In the genomic region with DNA sequence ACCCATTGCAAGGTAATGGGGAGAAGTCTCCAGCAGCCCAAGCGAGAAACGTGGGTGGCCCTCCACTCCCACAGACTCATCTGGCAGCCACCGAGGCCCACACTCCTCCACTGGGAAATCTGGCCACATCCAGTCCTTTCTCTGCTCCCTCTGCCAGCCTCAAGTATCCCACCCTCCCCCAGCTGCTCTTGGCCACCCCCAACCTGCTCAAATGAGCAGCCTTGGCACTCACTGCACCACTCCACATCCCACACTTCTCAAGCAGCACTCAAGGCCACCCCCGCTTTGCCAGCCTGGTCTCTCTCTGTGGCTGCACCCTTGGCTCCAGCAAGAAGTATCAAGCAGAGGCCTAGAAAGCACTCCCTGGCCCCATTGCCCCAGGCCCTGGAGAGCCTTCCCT, we compare ENCODE assay signal across 23 cellular contexts. TPM values are rescaled to one million over a fixed set of nuclear protein-coding genes. Genes with fewer than 3 reads are reported as not detected.
DNase-seq lines count a peak whose midpoint lies in the region; ATAC-seq, FAIRE-seq and TF ChIP-seq lines count a peak whose summit lies in the region.
"Had no signal": no experiment of that assay in that cellular context is flagged by ENCODE, and none has a peak within 500 bp of the region (broad histone marks: within the 10 kb centered on the region; RNA-seq: fewer than 3 reads in every experiment).

No MANE protein-coding gene starts in this region.

- H3K27ac Mint-ChIP-seq in glutamatergic neuron (ENCODE audit: unreplicated experiment) = peak overlapping the region; percentile 70
- H3K27ac Mint-ChIP-seq: activated T-helper 2 cell treated with anti-CD3 and anti-CD28 coated beads, Interferon-gamma antibody, Interleukin-2, Interleukin-4, amounts not matched to agents 10 μg/mL and 5 μg/mL and 100 μg/mL, durations not matched to agents 14 hours and 24 hours and 36 hours had no signal

- no peak overlapping the region for H3K27ac ChIP-seq in right atrium auricular region
- H3K27ac ChIP-seq: WERI-Rb-1 had no signal

- peaks cover 2% of the 10 kb centered on the region for H3K9me3 Mint-ChIP-seq in glutamatergic neuron (ENCODE audit: unreplicated experiment)
- H3K9me3 Mint-ChIP-seq: activated T-helper 2 cell treated with anti-CD3 and anti-CD28 coated beads, Interferon-gamma antibody, Interleukin-2, Interleukin-4, amounts not matched to agents 10 μg/mL and 5 μg/mL and 100 μg/mL, durations not matched to agents 14 hours and 24 hours and 36 hours had no signal

- H3K36me3 ChIP-seq in right atrium auricular region = no peaks in the 10 kb centered on the region
- H3K36me3 ChIP-seq: MG63, transverse colon had no signal

- FAIRE-seq in RCC 7860 (lab: Jason Lieb, UNC) = no peak

- no peaks in the 10 kb centered on the region for H3K27me3 ChIP-seq in right atrium auricular region
- H3K27me3 ChIP-seq: MG63, transverse colon had no signal

- intact Hi-C loops in Right ventricle myocardium inferior (cut with DNase I) = no loop called here

- ATAC-seq in Right ventricle myocardium inferior (no peak), omental fat pad (ENCODE audit: low FRiP score) (peak; percentile 24)

- H3K4me3 Mint-ChIP-seq in glutamatergic neuron (ENCODE audit: unreplicated experiment) = no peak overlapping the region
- H3K4me3 Mint-ChIP-seq: naive B cell had no signal

- no peak overlapping the region for H3K4me3 ChIP-seq in right atrium auricular region
- H3K4me3 ChIP-seq: MG63, transverse colon had no signal

- H3K27me3 Mint-ChIP-seq in glutamatergic neuron (ENCODE audit: unreplicated experiment) = peaks cover 6% of the 10 kb centered on the region
- H3K27me3 Mint-ChIP-seq: naive B cell had no signal

- H3K4me1 ChIP-seq in right atrium auricular region = peaks cover 0 to 15% of the 10 kb centered on the region in 2 donors

- no peaks in the 10 kb centered on the region for H3K36me3 Mint-ChIP-seq in glutamatergic neuron (ENCODE audit: unreplicated experiment)
- H3K36me3 Mint-ChIP-seq: naive B cell had no signal

- peak; percentile 30 for DNase-seq in Right ventricle myocardium inferior (ENCODE audit: missing footprints)
- no peak for DNase-seq in right atrium auricular region (ENCODE audit: low spot score)
- DNase-seq in glutamatergic neuron = no peak
- DNase-seq in omental fat pad (ENCODE audit: low spot score) = no peak
- DNase-seq in NCI-H1105 treated with DMSO at 0.1 percent for 48 hours (lab: John Stamatoyannopoulos, UW) = no peak
- no peak for DNase-seq in NCI-H1694 treated with DMSO at 0.1 percent for 48 hours (lab: John Stamatoyannopoulos, UW)
- no peak for DNase-seq in RCC 7860 (ENCODE audit: low spot score)
- DNase-seq in cerebellar cortex (ENCODE audit: low spot score) = no peak
- DNase-seq: aorta; naive B cell; NCI-H2107; stimulated activated CD4-positive, alpha-beta T cell treated with anti-CD3 and anti-CD28 coated beads, Interleukin-2, amount 100 ng/mL, for 48 hours; T-helper 1 cell had no signal

- no peaks in the 10 kb centered on the region for H3K9me3 ChIP-seq in right atrium auricular region
- H3K9me3 ChIP-seq: MG63, transverse colon had no signal

- H3K4me1 Mint-ChIP-seq in glutamatergic neuron (ENCODE audit: low read depth, unreplicated experiment) = peaks cover 7% of the 10 kb centered on the region

- TF ChIP-seq CTCF in right atrium auricular region (IDR thresholded peaks at IDR 0.05) = no peak
- TF ChIP-seq CTCF in glutamatergic neuron (IDR thresholded peaks at IDR 0.05; ENCODE audit: partially characterized antibody, unreplicated experiment) = no peak
- TF ChIP-seq CTCF in omental fat pad (IDR thresholded peaks at IDR 0.05) = no peak

RNA-seq across cellular contexts. Expression of a gene that starts 28.2 kb away (rescaled TPM):
- total RNA-seq in Right ventricle myocardium inferior (not detected), right atrium auricular region (not detected), glutamatergic neuron (ENCODE audit: unreplicated experiment) (not detected), omental fat pad (under 1 TPM in 1 of 4 donors, not detected in 3; 0.56 TPM)
- total RNA-seq: A673; activated CD8-positive, alpha-beta memory T cell treated with anti-CD3 and anti-CD28 coated beads for 36 hours; activated T-helper 2 cell treated with anti-CD3 and anti-CD28 coated beads, Interferon-gamma antibody, Interleukin-2, Interleukin-4, amounts not matched to agents 10 μg/mL and 5 μg/mL and 100 μg/mL, durations not matched to agents 14 hours and 24 hours and 36 hours; aorta; H4; HT1080; left cardiac atrium; RPMI7951; transverse colon had no signal
